9 cellular contexts compared by ENCODE assay signal in the genomic region with DNA sequence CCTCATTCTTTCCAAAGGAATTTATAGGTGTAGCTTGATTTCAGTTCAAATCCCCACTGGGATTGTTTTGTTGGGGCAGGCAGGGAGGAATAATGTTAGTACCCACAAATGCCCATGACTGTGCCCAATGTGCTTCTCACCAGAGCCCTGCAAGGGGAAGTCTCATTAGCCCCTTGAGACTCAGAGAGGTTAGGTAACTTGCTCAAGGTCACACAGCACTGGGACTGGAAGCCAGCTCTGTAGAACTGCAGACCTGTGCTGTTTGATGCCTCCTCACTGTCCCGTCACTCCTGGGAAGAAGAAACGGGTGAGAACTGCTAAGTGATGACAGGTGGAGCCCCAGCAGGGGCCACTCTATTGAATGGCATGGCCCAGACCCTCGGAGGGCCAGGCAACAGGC. TPM values are rescaled to one million over a fixed set of nuclear protein-coding genes. Genes with fewer than 3 reads are reported as not detected.
DNase-seq lines count a peak whose midpoint lies in the region; ATAC-seq, FAIRE-seq and TF ChIP-seq lines count a peak whose summit lies in the region.
"Had no signal": no experiment of that assay in that cellular context is flagged by ENCODE, and none has a peak within 500 bp of the region (broad histone marks: within the 10 kb centered on the region; RNA-seq: fewer than 3 reads in every experiment).

No MANE protein-coding gene starts in this region.

- no peak overlapping the region for H2BK120ac ChIP-seq in H9 (ENCODE audit: low read depth, low read length, poor library complexity, severe bottlenecking)

- H3K36me3 Mint-ChIP-seq in H9 (ENCODE audit: insufficient read depth in 1 of 3, low read depth in 3 of 3): peaks cover 6 to 10% (median 7%) of the 10 kb centered on the region in 3 experiments; a peak in 6 of 7 replicates
- H3K36me3 Mint-ChIP-seq in activated naive CD8-positive, alpha-beta T cell treated with anti-CD3 and anti-CD28 coated beads, Interleukin-2, amount 10 ng/mL, durations not matched to agents 7 days and 5 days: peaks cover 3% of the 10 kb centered on the region

- no peak overlapping the region for H4K8ac ChIP-seq in H9 (replicated peaks; ENCODE audit: insufficient read length, low read depth, low read length)

- peaks cover 1% of the 10 kb centered on the region; the same call in 1 of the 2 replicates for H3K27me3 Mint-ChIP-seq in H9 (ENCODE audit: low read depth)
- no peaks in the 10 kb centered on the region for H3K27me3 Mint-ChIP-seq in activated naive CD8-positive, alpha-beta T cell treated with anti-CD3 and anti-CD28 coated beads, Interleukin-2, amount 10 ng/mL, durations not matched to agents 7 days and 5 days

- no peaks in the 10 kb centered on the region for H3K79me2 ChIP-seq in H9 (ENCODE audit: insufficient read depth, low read length)
- no peaks in the 10 kb centered on the region for H3K79me2 ChIP-seq in HepG2 (ENCODE audit: insufficient read depth, low read length)

- no peak for FAIRE-seq in HepG2 (lab: Jason Lieb, UNC)

- H3K4me2 ChIP-seq in H9 (ENCODE audit: insufficient read depth, insufficient read length, low read length) (no peak overlapping the region), HepG2 (ENCODE audit: low read depth, low read length) (no peak overlapping the region)

- DNase-seq in H9: peak; percentile 22
- DNase-seq in activated naive CD8-positive, alpha-beta T cell treated with anti-CD3 and anti-CD28 coated beads, Interleukin-2, amount 10 ng/mL, durations not matched to agents 7 days and 5 days: no peak
- DNase-seq in HepG2 (ENCODE audit: low spot score): no peak
- DNase-seq in stomach: no peak
- DNase-seq in AG08396 (ENCODE audit: low spot score): no peak
- no peak for DNase-seq in ovary
- DNase-seq: NCI-H1048 had no signal

- H3K79me1 ChIP-seq in H9 (ENCODE audit: insufficient read depth, low read depth, low read length, poor library complexity, severe bottlenecking): no peaks in the 10 kb centered on the region

- H3T11ph ChIP-seq in H9 (ENCODE audit: low read length): no peak overlapping the region

- in situ Hi-C loops in HepG2 (cut with HindIII; ENCODE audit: extremely low pct_ligation_motif_present, low pct_unique_long_range_greater_than_20kb): no loop called here

- no peak for TF ChIP-seq EP300 in HepG2 (IDR thresholded peaks at IDR 0.05; ENCODE audit: low read depth in 2 of 2, low read length in 2 of 2)
- no peak for TF ChIP-seq EP300 in HepG2 (CRISPR knock-in tag; IDR thresholded peaks at IDR 0.05; ENCODE audit: borderline replicate concordance)
- no peak for TF ChIP-seq EP300 in stomach (IDR thresholded peaks at IDR 0.05)
- no peak for TF ChIP-seq EP300 in ovary (IDR thresholded peaks at IDR 0.05)

- POLR2A ChIA-PET in activated naive CD8-positive, alpha-beta T cell treated with anti-CD3 and anti-CD28 coated beads, Interleukin-2, amount 10 ng/mL, durations not matched to agents 7 days and 5 days (lab: Charles Lee): interaction anchor here (1.1 to 1.6 kb wide), 4 partner anchors 9 to 138 kb away, joined by 3 to 5 read pairs (median 3); a partner anchor contains a TSS
- POLR2A ChIA-PET in HepG2 (lab: Yijun Ruan, JAX): interaction anchor here (1.6 kb wide), 1 partner anchor 9 kb away, joined by 3 read pairs; a partner anchor contains a TSS

- no peaks in the 10 kb centered on the region for H3K9me3 ChIP-seq in H9 (ENCODE audit: control insufficient read depth, low read depth, low read length)
- no peaks in the 10 kb centered on the region for H3K9me3 ChIP-seq in HepG2 (ENCODE audit: low read length)
- no peaks in the 10 kb centered on the region for H3K9me3 ChIP-seq in stomach
- H3K9me3 ChIP-seq in ovary: no peaks in the 10 kb centered on the region

- no peaks in the 10 kb centered on the region for H3K4me1 ChIP-seq in H9 (ENCODE audit: insufficient read depth, low read length)
- peaks cover 13% of the 10 kb centered on the region for H3K4me1 ChIP-seq in HepG2 (ENCODE audit: insufficient read depth, low read length)
- H3K4me1 ChIP-seq in stomach: peaks cover 0 to 12% (median 2%) of the 10 kb centered on the region in 4 donors
- peaks cover 3% of the 10 kb centered on the region for H3K4me1 ChIP-seq in ovary (ENCODE audit: insufficient read depth)

- no peak overlapping the region for H4K5ac ChIP-seq in H9 (ENCODE audit: insufficient read length, low read depth, low read length)

- no peak overlapping the region for H2BK5ac ChIP-seq in H9 (ENCODE audit: insufficient read length, low read length)

- no peak overlapping the region for H2AFZ ChIP-seq in H9 (ENCODE audit: low read length)
- no peak overlapping the region for H2AFZ ChIP-seq in HepG2 (ENCODE audit: low read length)

- H3K56ac ChIP-seq in H9 (ENCODE audit: insufficient read length, low read depth, low read length): no peak overlapping the region

- 0 out of 7 replicates have a peak overlapping the region, but pooled peaks of 1 of the 3 experiments have one; percentile 23 for H3K27ac Mint-ChIP-seq in H9
- peak overlapping the region; percentile 15 for H3K27ac Mint-ChIP-seq in activated naive CD8-positive, alpha-beta T cell treated with anti-CD3 and anti-CD28 coated beads, Interleukin-2, amount 10 ng/mL, durations not matched to agents 7 days and 5 days

- WGBS in H9 (ENCODE audit: extremely low coverage, insufficient read length, low lambda C conversion rate): no CpG with 5 or more reads among the region's 3 CpGs
- 100% methylated on average over 3 of the region's 3 CpGs for WGBS in HepG2 (ENCODE audit: low lambda C conversion rate)
- 81 to 85% (median 84%) methylated on average over 3 of the region's 3 CpGs for WGBS in stomach, 5 donors
- WGBS in ovary, 3 donors: 77 to 80% (median 78%) methylated on average over 3 of the region's 3 CpGs

- TF ChIP-seq RAD21 in HepG2 (CRISPR knock-in tag; IDR thresholded peaks at IDR 0.05): no peak

- H2BK12ac ChIP-seq in H9 (ENCODE audit: insufficient read length, low read depth, low read length): no peak overlapping the region

- H3K27me3 ChIP-seq in H9 (ENCODE audit: insufficient read depth, low read length) (no peaks in the 10 kb centered on the region), HepG2 (ENCODE audit: control insufficient read depth in 1 of 2, insufficient read depth in 2 of 2, low read length in 2 of 2) (no peaks in the 10 kb centered on the region), stomach (no peaks in the 10 kb centered on the region), ovary (no peaks in the 10 kb centered on the region)

- H4K91ac ChIP-seq in H9 (ENCODE audit: insufficient read length, low read depth, low read length): no peak overlapping the region

- H3K4me3 Mint-ChIP-seq in H9: no peak overlapping the region
- H3K4me3 Mint-ChIP-seq in activated naive CD8-positive, alpha-beta T cell treated with anti-CD3 and anti-CD28 coated beads, Interleukin-2, amount 10 ng/mL, durations not matched to agents 7 days and 5 days: no peak overlapping the region

- H3K27ac ChIP-seq in H9 (ENCODE audit: insufficient read length, low read depth, low read length): no peak overlapping the region
- H3K27ac ChIP-seq in HepG2 (ENCODE audit: extremely low read length, insufficient read depth, low read length): no peak overlapping the region
- H3K27ac ChIP-seq in stomach: peak overlapping the region in 4 of 5 donors; percentile 34 to 73 (median 66)
- H3K27ac ChIP-seq in ovary: no peak overlapping the region

- no peak overlapping the region for H3K4ac ChIP-seq in H9 (ENCODE audit: low read depth, low read length)

- H3K36me3 ChIP-seq in HepG2 (replicated peaks in 1 of 2; ENCODE audit: control insufficient read depth in 1 of 2, insufficient read depth in 2 of 2, low read length in 2 of 2) (peaks cover 7 to 14% of the 10 kb centered on the region in 2 experiments; a peak in 4 of 5 replicates), stomach (peaks cover 13 to 48% (median 39%) of the 10 kb centered on the region in 4 donors), ovary (no peaks in the 10 kb centered on the region)

- H3K14ac ChIP-seq in H9 (ENCODE audit: insufficient read depth, low read length): no peak overlapping the region

- TF ChIP-seq CTCF in H9 (conservative IDR thresholded peaks at IDR 0.05) (no peak), HepG2 (CRISPR knock-in tag; IDR thresholded peaks at IDR 0.05) (no peak), stomach (IDR thresholded peaks at IDR 0.05) (no peak), ovary (IDR thresholded peaks at IDR 0.05) (no peak)

- no peak overlapping the region for H2AK5ac ChIP-seq in H9 (ENCODE audit: insufficient read length, low read length)

- H3K4me1 Mint-ChIP-seq in H9: peaks cover 0 to 3% of the 10 kb centered on the region in 2 experiments; a peak in 1 of 4 replicates
- peaks cover 11% of the 10 kb centered on the region for H3K4me1 Mint-ChIP-seq in activated naive CD8-positive, alpha-beta T cell treated with anti-CD3 and anti-CD28 coated beads, Interleukin-2, amount 10 ng/mL, durations not matched to agents 7 days and 5 days

- no peak overlapping the region for H3K18ac ChIP-seq in H9 (ENCODE audit: insufficient read length, low read depth, low read length)

- no peak overlapping the region for H2BK15ac ChIP-seq in H9 (ENCODE audit: low read depth, low read length)

- CTCF ChIA-PET in HepG2 (lab: Yijun Ruan, JAX; ENCODE audit: low intra/inter-chr PET ratio, low total read pairs): no interaction called here

- peak; percentile 34 for ATAC-seq in activated naive CD8-positive, alpha-beta T cell treated with anti-CD3 and anti-CD28 coated beads, Interleukin-2, amount 10 ng/mL, durations not matched to agents 7 days and 5 days (ENCODE audit: low read depth)
- ATAC-seq in HepG2 (no peak), HG03039 (IDR thresholded peaks at IDR 0.05; ENCODE audit: unreplicated experiment) (no peak), GM18517 (IDR thresholded peaks at IDR 0.05; ENCODE audit: unreplicated experiment) (no peak)

- H3K4me3 ChIP-seq in HepG2 (replicated peaks in 1 of 3; ENCODE audit: insufficient read depth in 1 of 3, low read depth in 2 of 3, low read length in 3 of 3): no peak overlapping the region
- no peak overlapping the region for H3K4me3 ChIP-seq in stomach
- H3K4me3 ChIP-seq in ovary: no peak overlapping the region

- no peaks in the 10 kb centered on the region for H3K23me2 ChIP-seq in H9 (ENCODE audit: insufficient read length, low read depth, low read length, poor library complexity, severe bottlenecking)

- H2BK20ac ChIP-seq in H9 (ENCODE audit: low read depth, low read length, poor library complexity, severe bottlenecking): no peak overlapping the region

- no TSS peak for BruUV-seq in HepG2 (replicated peaks; lab: Mats Ljungman, UMichigan)

- H3K9ac ChIP-seq in H9 (ENCODE audit: extremely low read depth, insufficient read length, low read length): no peak overlapping the region
- no peak overlapping the region for H3K9ac ChIP-seq in HepG2 (ENCODE audit: insufficient read depth, low read depth, low read length)

- no peaks in the 10 kb centered on the region; a peak in 1 of 5 replicates for H3K9me3 Mint-ChIP-seq in H9
- no peaks in the 10 kb centered on the region for H3K9me3 Mint-ChIP-seq in activated naive CD8-positive, alpha-beta T cell treated with anti-CD3 and anti-CD28 coated beads, Interleukin-2, amount 10 ng/mL, durations not matched to agents 7 days and 5 days

- intact Hi-C loops in HepG2 (cut with micrococcal nuclease; ENCODE audit: unreplicated experiment): no loop called here
- intact Hi-C loops in stomach (cut with DNase I; ENCODE audit: low total_unique reads): no loop called here
- intact Hi-C loops in ovary (cut with DNase I): no loop called here

- TF ChIP-seq POLR2A in HepG2 (IDR thresholded peaks at IDR 0.05; ENCODE audit: insufficient read depth in 1 of 2, low read depth in 2 of 2, low read length in 2 of 2) (no peak), stomach (IDR thresholded peaks at IDR 0.05) (no peak), ovary (IDR thresholded peaks at IDR 0.05) (no peak)

- H4K20me1 ChIP-seq in H9 (ENCODE audit: control insufficient read depth, insufficient read depth, insufficient read length) (no peaks in the 10 kb centered on the region), HepG2 (ENCODE audit: insufficient read depth, low read length) (no peaks in the 10 kb centered on the region)

- no peak overlapping the region for H3K23ac ChIP-seq in H9 (ENCODE audit: insufficient read length, low read depth, low read length)

RNA-seq across cellular contexts. Expression of a gene that starts 8.9 kb away (rescaled TPM):
- total RNA-seq in H9 (2021) (29.0 and 29.8 TPM in 2 replicates), HepG2 (2016; rRNA removed; fragmentation: Illumina TruSeq; extraction: Trizol) (5.7 and 10.0 TPM in 2 replicates), stomach (100 to 1,000 TPM in 2 of 5 donors, 10 to 100 TPM in 3; 11.2 to 357 (median 72.4) TPM), ovary (10 to 100 TPM; 13.7 to 48.1 (median 20.9) TPM)
- 1 to 10 TPM; 8.8 to 9.4 TPM for total RNA-seq in activated naive CD8-positive, alpha-beta T cell treated with anti-CD3 and anti-CD28 coated beads, Interleukin-2, amount 10 ng/mL, durations not matched to agents 7 days and 5 days
- total RNA-seq in HepG2 (2016; cell fraction: cytosol; rRNA removed; fragmentation: Illumina TruSeq; extraction: Trizol; ENCODE audit: low read depth): 14.3 and 16.0 TPM in 2 replicates
- total RNA-seq in HepG2 (2016; cell fraction: insoluble cytoplasmic fraction; rRNA removed; fragmentation: Illumina TruSeq; extraction: Trizol): 5.0 and 10.4 TPM in 2 replicates
- 17.4 and 22.1 TPM in 2 replicates for total RNA-seq in HepG2 (2016; cell fraction: membrane; rRNA removed; fragmentation: Illumina TruSeq; extraction: Trizol)
- total RNA-seq in HepG2 (2016; cell fraction: nucleus; rRNA removed; fragmentation: Illumina TruSeq; extraction: Trizol): 10.0 and 10.9 TPM in 2 replicates
- polyA plus RNA-seq in HepG2 (2011; rRNA removed) (15.0 and 23.2 TPM in 2 replicates), stomach (10 to 100 TPM in 2 of 3 donors, 1 to 10 TPM in 1; 5.3 to 23.3 (median 13.3) TPM), ovary (1 to 10 TPM; 2.2 to 6.7 TPM)
- polyA plus RNA-seq in HepG2 (2011; cell fraction: cytosol; rRNA removed): 15.5 and 27.2 TPM in 2 replicates
- 167 and 168 TPM in 2 replicates for polyA plus RNA-seq in HepG2 (2011; cell fraction: nucleus; rRNA removed)
- 10.5 and 17.4 TPM in 2 replicates for polyA plus RNA-seq in HepG2 (2012)
- polyA plus RNA-seq in HepG2 (2016; cell fraction: cytosol; fragmentation: Illumina TruSeq; extraction: Trizol; ENCODE audit: low read depth): 15.9 and 17.0 TPM in 2 replicates
- polyA plus RNA-seq in HepG2 (2016; cell fraction: insoluble cytoplasmic fraction; fragmentation: Illumina TruSeq; extraction: Trizol; ENCODE audit: low read depth): 5.9 and 6.8 TPM in 2 replicates
- 15.7 and 16.1 TPM in 2 replicates for polyA plus RNA-seq in HepG2 (2016; cell fraction: membrane; fragmentation: Illumina TruSeq; extraction: Trizol; ENCODE audit: low read depth)
- 29.1 and 29.7 TPM in 2 replicates for polyA plus RNA-seq in HepG2 (2016; cell fraction: nucleus; fragmentation: Illumina TruSeq; extraction: Trizol; ENCODE audit: insufficient read depth, low read depth)
- 16.4 and 20.4 TPM in 2 replicates for polyA minus RNA-seq in HepG2 (2011; rRNA and poly(A)+ RNA removed; ENCODE audit: low replicate concordance)
- 9.8 and 9.9 TPM in 2 replicates for polyA minus RNA-seq in HepG2 (2011; cell fraction: cytosol; rRNA and poly(A)+ RNA removed)
- 11.9 and 12.4 TPM in 2 replicates for polyA minus RNA-seq in HepG2 (2011; cell fraction: nucleus; rRNA and poly(A)+ RNA removed)

Comparison
In these comparisons a context has a peak if more than half of its experiments do, and no peak if none do; other contexts are left out.
1. H3K27ac ChIP-seq: peak in stomach (4 of 5); none in H9 (single experiment), HepG2 (single experiment) and ovary (0 of 2).